ENCODE assay signal across 19 cellular contexts in genomic region chrX:26376037-26376708, GRCh38.
"Had no signal": no experiment of that assay in that cellular context is flagged by ENCODE, and none has a peak within 500 bp of the region (broad histone marks: within the 10 kb centered on the region; RNA-seq: fewer than 3 reads in every experiment).

No MANE protein-coding gene starts in this region.

- H3K27me3 ChIP-seq: foreskin keratinocyte, tibial artery had no signal

- ATAC-seq: activated CD8-positive, alpha-beta memory T cell treated with anti-CD3 and anti-CD28 coated beads, Interleukin-2, amount 10 ng/mL, durations not matched to agents 7 days and 5 days; activated CD8-positive, alpha-beta T cell treated with anti-CD3 and anti-CD28 coated beads for 36 hours; foreskin keratinocyte; natural killer cell treated with Interleukin-12 subunit alpha and Interleukin-12 subunit beta and Interleukin-15 and Interleukin-18, amount 100 ng/mL, for 72 hours; right lobe of liver; stimulated activated naive CD8-positive, alpha-beta T cell treated with anti-CD3 and anti-CD28 coated beads, Interleukin-15, amount 100 ng/mL, for 72 hours had no signal

- H3K4me3 ChIP-seq: right lobe of liver, skin epidermis, tibial artery had no signal

- H3K36me3 ChIP-seq: right lobe of liver, tibial artery had no signal

- H3K9ac ChIP-seq: parathyroid adenoma had no signal

- H3K27ac ChIP-seq: foreskin keratinocyte, parathyroid adenoma, right lobe of liver, skin epidermis, tibial artery, VCaP had no signal

- H3K9me3 ChIP-seq: right lobe of liver, tibial artery had no signal

- H3K4me1 ChIP-seq: foreskin keratinocyte, parathyroid adenoma, right lobe of liver, tibial artery had no signal

- DNase-seq: activated CD4-positive, alpha-beta T cell treated with anti-CD3 and anti-CD28 coated beads, Interleukin-2, amount 10 ng/mL, durations not matched to agents 7 days and 5 days; activated CD4-positive, CD25-positive, alpha-beta regulatory T cell treated with anti-CD3 and anti-CD28 coated beads, Interleukin-2, amount 50 U/mL, for 72 hours; activated CD8-positive, alpha-beta memory T cell treated with anti-CD3 and anti-CD28 coated beads, Interleukin-2, amount 10 ng/mL, durations not matched to agents 7 days and 5 days; activated CD8-positive, alpha-beta T cell treated with anti-CD3 and anti-CD28 coated beads for 36 hours; activated effector memory CD4-positive, alpha-beta T cell treated with anti-CD3 and anti-CD28 coated beads, Interleukin-2, amount 50 U/mL, for 16 hours; activated T-cell treated with anti-CD3 and anti-CD28 coated beads for 4 hours; anterior cingulate cortex; effector CD4-positive, alpha-beta T cell; erythroblast; foreskin keratinocyte; midbrain; right lobe of liver; stimulated activated CD4-positive, alpha-beta T cell treated with anti-CD3 and anti-CD28 coated beads, Interleukin-1b, Interleukin-23, amount 100 ng/mL, for 48 hours; stimulated activated naive CD8-positive, alpha-beta T cell treated with anti-CD3 and anti-CD28 coated beads, Interleukin-15, amount 100 ng/mL, for 72 hours; tibial artery had no signal
